ENCODE assay signal across 18 cellular contexts in the genomic region with DNA sequence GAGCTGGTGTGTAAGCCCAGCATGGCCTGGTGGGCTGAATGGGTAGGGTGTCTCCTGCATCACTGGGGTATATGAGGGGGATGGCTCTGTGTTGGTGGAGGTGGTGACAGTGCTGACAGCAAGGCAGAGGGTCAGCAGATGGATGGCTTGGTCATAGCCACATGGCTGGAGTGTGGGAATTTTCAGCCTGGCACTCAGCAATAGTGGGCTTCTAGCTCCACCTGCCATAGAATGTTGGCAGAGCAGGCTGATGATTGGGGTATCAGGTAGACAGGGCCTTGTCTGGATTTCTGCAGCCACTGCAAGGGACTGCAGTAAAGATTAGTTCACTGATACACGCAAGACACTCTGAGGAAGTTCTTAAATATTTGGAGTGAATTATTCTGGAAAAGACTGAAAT.
DNase-seq lines count a peak whose midpoint lies in the region; ATAC-seq and TF ChIP-seq lines count a peak whose summit lies in the region.
"Had no signal": no experiment of that assay in that cellular context is flagged by ENCODE, and none has a peak within 500 bp of the region (broad histone marks: within the 10 kb centered on the region; RNA-seq: fewer than 3 reads in every experiment).

No MANE protein-coding gene starts in this region.

- no peaks in the 10 kb centered on the region for H4K20me1 ChIP-seq in HCT116 (ENCODE audit: insufficient read depth)

- CTCF ChIA-PET in AG04450 (lab: Charles Lee) = interaction anchor here (2.0 kb wide), 1 partner anchor 494 kb away, joined by 11 read pairs; no protein-coding TSS in a partner anchor
- CTCF ChIA-PET in HCT116 (lab: Charles Lee) = interaction anchor here (2.2 kb wide), 1 partner anchor 494 kb away, joined by 12 read pairs; no protein-coding TSS in a partner anchor

- no peak overlapping the region for H3K27ac Mint-ChIP-seq in nephron progenitor cell
- H3K27ac Mint-ChIP-seq: activated CD8-positive, alpha-beta memory T cell treated with anti-CD3 and anti-CD28 coated beads, Interleukin-2, amount 10 ng/mL, durations not matched to agents 7 days and 5 days; CD14-positive monocyte; T-helper 17 cell had no signal

- H3K27me3 Mint-ChIP-seq in nephron progenitor cell (ENCODE audit: low read depth, poor library complexity) = peaks cover 5% of the 10 kb centered on the region
- H3K27me3 Mint-ChIP-seq: activated CD8-positive, alpha-beta memory T cell treated with anti-CD3 and anti-CD28 coated beads, Interleukin-2, amount 10 ng/mL, durations not matched to agents 7 days and 5 days had no signal

- H3K4me3 ChIP-seq in AG04450 (ENCODE audit: low read depth, low read length) (no peak overlapping the region), HCT116 (replicated peaks in 1 of 2; ENCODE audit: low read depth in 1 of 2, low read length in 2 of 2) (no peak overlapping the region), brain microvascular endothelial cell (ENCODE audit: low read depth, low read length) (no peak overlapping the region)
- H3K4me3 ChIP-seq: dorsolateral prefrontal cortex, hepatocyte had no signal

- H3K27ac ChIP-seq in AG04450 (ENCODE audit: low read depth, low read length) = no peak overlapping the region
- no peak overlapping the region for H3K27ac ChIP-seq in HCT116 (ENCODE audit: low read depth, low read length)
- H3K27ac ChIP-seq in brain microvascular endothelial cell = no peak overlapping the region
- H3K27ac ChIP-seq: dorsolateral prefrontal cortex, hepatocyte had no signal

- in situ Hi-C loops in brain microvascular endothelial cell (cut with HindIII; ENCODE audit: low pct_ligation_motif_present, low sequenced_read_pairs) = no loop called here

- intact Hi-C loops in HCT116 (cut with micrococcal nuclease) = loop anchor here (1.0 to 2.0 kb wide), 2 partner anchors 463 to 494 kb away; no protein-coding TSS in a partner anchor

- H3K27me3 ChIP-seq in AG04450 (ENCODE audit: control insufficient read depth, insufficient read depth, low read length) (peaks cover 2% of the 10 kb centered on the region), HCT116 (ENCODE audit: insufficient read depth, low read length) (no peaks in the 10 kb centered on the region), brain microvascular endothelial cell (replicated peaks) (no peaks in the 10 kb centered on the region)
- H3K27me3 ChIP-seq: dorsolateral prefrontal cortex, hepatocyte had no signal

- POLR2A ChIA-PET in AG04450 (lab: Yijun Ruan, JAX) (no interaction called here), HCT116 (lab: Charles Lee) (no interaction called here)

- no peak overlapping the region for H3K4me2 ChIP-seq in HCT116 (ENCODE audit: low read length)
- H3K4me2 ChIP-seq: hepatocyte had no signal

- ATAC-seq in HCT116 (peak; percentile 74), HG03280 (IDR thresholded peaks at IDR 0.05; ENCODE audit: unreplicated experiment) (no peak), GM19397 (IDR thresholded peaks at IDR 0.05; ENCODE audit: unreplicated experiment) (no peak)
- ATAC-seq: activated CD8-positive, alpha-beta memory T cell treated with anti-CD3 and anti-CD28 coated beads, Interleukin-2, amount 10 ng/mL, durations not matched to agents 7 days and 5 days; T-helper 17 cell had no signal

- no peaks in the 10 kb centered on the region for H3K4me1 ChIP-seq in HCT116 (ENCODE audit: control insufficient read depth in 1 of 2, insufficient read depth in 2 of 2, low read length in 2 of 2)

- no peak overlapping the region for H2AFZ ChIP-seq in HCT116 (ENCODE audit: low read depth, low read length, poor library complexity, severe bottlenecking)
- H2AFZ ChIP-seq: hepatocyte had no signal

- no peak overlapping the region for H3K4me3 Mint-ChIP-seq in nephron progenitor cell
- H3K4me3 Mint-ChIP-seq: activated CD8-positive, alpha-beta memory T cell treated with anti-CD3 and anti-CD28 coated beads, Interleukin-2, amount 10 ng/mL, durations not matched to agents 7 days and 5 days; CD14-positive monocyte; T-helper 17 cell had no signal

- H3K9me3 ChIP-seq in AG04450 (ENCODE audit: control insufficient read depth, insufficient read depth, low read length) = no peaks in the 10 kb centered on the region
- 0 out of 4 replicates have a peak, but pooled peaks cover 0 to 3% of the 10 kb centered on the region in 2 experiments for H3K9me3 ChIP-seq in HCT116 (ENCODE audit: control insufficient read depth in 1 of 2, insufficient read depth in 1 of 2, low read depth in 1 of 2, low read length in 2 of 2)

- TF ChIP-seq POLR2A in HCT116 (IDR thresholded peaks at IDR 0.05; ENCODE audit: borderline replicate concordance, extremely low read depth, insufficient read depth, insufficient read length) = no peak

- H3K36me3 ChIP-seq in HCT116 (ENCODE audit: control insufficient read depth in 1 of 2, insufficient read depth in 2 of 2, low read length in 2 of 2) = no peaks in the 10 kb centered on the region
- H3K36me3 ChIP-seq in brain microvascular endothelial cell (replicated peaks) = no peaks in the 10 kb centered on the region

- BruUV-seq in HCT116 (replicated peaks; lab: Mats Ljungman, UMichigan) = no TSS peak

- RAD21 ChIA-PET in HCT116 (lab: Charles Lee; ENCODE audit: low non-redundant PET in 1 of 2, low total read pairs in 2 of 2, uncharacterized antibody in 2 of 2, unreplicated experiment in 2 of 2) = interaction anchor here (0.6 to 1.0 kb wide), 2 partner anchors 488 to 494 kb away, joined by 3 to 4 read pairs; no protein-coding TSS in a partner anchor

- peaks cover 27% of the 10 kb centered on the region for H3K9me3 Mint-ChIP-seq in nephron progenitor cell

- peaks cover 11% of the 10 kb centered on the region for H3K36me3 Mint-ChIP-seq in nephron progenitor cell (ENCODE audit: low read depth)
- H3K36me3 Mint-ChIP-seq: CD14-positive monocyte had no signal

- no peak overlapping the region for H3K9ac ChIP-seq in HCT116 (ENCODE audit: low read length)

- peaks cover 4% of the 10 kb centered on the region for H3K4me1 Mint-ChIP-seq in nephron progenitor cell
- H3K4me1 Mint-ChIP-seq: CD14-positive monocyte had no signal

- DNase-seq in AG04450 (ENCODE audit: low read depth, low spot score) (no peak), HCT116 (ENCODE audit: low read depth, low spot score) (no peak), brain microvascular endothelial cell (no peak), nephron progenitor cell (peak; percentile 35), NCI-H1436 treated with DMSO at 0.1 percent for 48 hours (lab: John Stamatoyannopoulos, UW) (no peak)
- DNase-seq: activated CD8-positive, alpha-beta memory T cell treated with anti-CD3 and anti-CD28 coated beads, Interleukin-2, amount 10 ng/mL, durations not matched to agents 7 days and 5 days; activated gamma-delta T cell; aorta; DMS79 treated with DMSO at 0.1 percent for 48 hours; dorsolateral prefrontal cortex; MM.1S; NCI-H2081; NCI-H774; T-helper 17 cell had no signal

- peak; percentile 73 for TF ChIP-seq RAD21 in HCT116 (IDR thresholded peaks at IDR 0.05; ENCODE audit: low read depth)

- TF ChIP-seq CTCF in AG04450 (IDR thresholded peaks at IDR 0.05; ENCODE audit: low read depth, low read length) = peak; percentile 24; the same call in 1 of the 2 replicates
- TF ChIP-seq CTCF in HCT116 (IDR thresholded peaks at IDR 0.05 in 2 of 3, conservative IDR thresholded peaks at IDR 0.05 in 1 of 3; ENCODE audit: borderline replicate concordance in 1 of 3, insufficient read depth in 1 of 3, low read depth in 2 of 3, low read length in 2 of 3) = peak; percentile 24 to 42 (median 36); a peak in 4 of 6 replicates
- TF ChIP-seq CTCF in brain microvascular endothelial cell (IDR thresholded peaks at IDR 0.05; ENCODE audit: low read depth, low read length, missing control alignments) = peak; percentile 23
- TF ChIP-seq CTCF in nephron progenitor cell (IDR thresholded peaks at IDR 0.05) = peak; percentile 30

- no peaks in the 10 kb centered on the region for H3K79me2 ChIP-seq in HCT116 (ENCODE audit: insufficient read depth, low read length)
- H3K79me2 ChIP-seq: hepatocyte had no signal

- H3K9me2 ChIP-seq in HCT116 (ENCODE audit: insufficient read depth) = no peaks in the 10 kb centered on the region

TF ChIP-seq in HCT116, 20 proteins besides CTCF, POLR2A, EP300 and RAD21:
- no peak for TF ChIP-seq POLR2AphosphoS5 (IDR thresholded peaks at IDR 0.05; ENCODE audit: low read depth, low read length)
- no peak for TF ChIP-seq FOSL1 (IDR thresholded peaks at IDR 0.05; ENCODE audit: low read depth)
- TF ChIP-seq ZNF274 (IDR thresholded peaks at IDR 0.05; ENCODE audit: low read depth, low read length) = no peak
- TF ChIP-seq ZFX (IDR thresholded peaks at IDR 0.05) = no peak
- no peak for TF ChIP-seq JUND (IDR thresholded peaks at IDR 0.05)
TF ChIP-seq in HCT116: peak in this region for 0.
